Comparison of ENCODE assay signal across 1 cellular context in the genomic region with DNA sequence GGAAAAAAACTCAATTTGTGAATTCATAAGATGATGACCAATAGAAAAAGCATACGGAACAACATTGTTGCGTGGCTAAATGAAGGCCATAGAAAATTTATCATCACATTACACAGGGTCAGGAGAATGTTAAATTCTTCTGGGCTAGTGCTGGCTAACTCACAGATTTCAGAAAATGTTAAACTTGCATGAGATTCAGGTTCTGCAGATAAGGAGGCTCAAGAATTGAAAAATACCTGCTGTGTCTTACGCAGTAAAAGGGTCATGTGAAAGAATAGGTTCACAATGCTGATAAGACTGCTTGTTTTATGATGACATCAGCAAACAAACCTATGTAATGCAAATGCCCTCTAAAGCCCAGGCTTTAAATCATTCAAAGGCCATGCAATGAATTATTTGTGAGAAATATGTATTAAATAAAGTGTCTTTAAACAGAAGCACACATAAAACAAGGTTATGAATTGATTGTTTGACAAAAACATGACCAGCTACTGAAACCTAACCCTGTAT.
TF ChIP-seq lines count a peak whose summit lies in the region.

No MANE protein-coding gene starts in this region.

TF ChIP-seq in A549, 52 proteins besides CTCF, POLR2A, EP300 and RAD21 (continued from another document):
- TF ChIP-seq, protein P1, sequence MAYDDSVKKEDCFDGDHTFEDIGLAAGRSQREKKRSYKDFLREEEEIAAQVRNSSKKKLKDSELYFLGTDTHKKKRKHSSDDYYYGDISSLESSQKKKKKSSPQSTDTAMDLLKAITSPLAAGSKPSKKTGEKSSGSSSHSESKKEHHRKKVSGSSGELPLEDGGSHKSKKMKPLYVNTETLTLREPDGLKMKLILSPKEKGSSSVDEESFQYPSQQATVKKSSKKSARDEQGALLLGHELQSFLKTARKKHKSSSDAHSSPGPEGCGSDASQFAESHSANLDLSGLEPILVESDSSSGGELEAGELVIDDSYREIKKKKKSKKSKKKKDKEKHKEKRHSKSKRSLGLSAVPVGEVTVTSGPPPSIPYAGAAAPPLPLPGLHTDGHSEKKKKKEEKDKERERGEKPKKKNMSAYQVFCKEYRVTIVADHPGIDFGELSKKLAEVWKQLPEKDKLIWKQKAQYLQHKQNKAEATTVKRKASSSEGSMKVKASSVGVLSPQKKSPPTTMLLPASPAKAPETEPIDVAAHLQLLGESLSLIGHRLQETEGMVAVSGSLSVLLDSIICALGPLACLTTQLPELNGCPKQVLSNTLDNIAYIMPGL (CRISPR knock-in tag; IDR thresholded peaks at IDR 0.05; ENCODE audit: borderline replicate concordance), result no peak
TF ChIP-seq in A549: peak in this region for 1.
